ENCODE assay signal across 15 cellular contexts in genomic region chr15:59283717-59284336, GRCh38.
DNase-seq lines count a peak whose midpoint lies in the region; ATAC-seq, FAIRE-seq and TF ChIP-seq lines count a peak whose summit lies in the region.
"Had no signal": no experiment of that assay in that cellular context is flagged by ENCODE, and none has a peak within 500 bp of the region (broad histone marks: within the 10 kb centered on the region; RNA-seq: fewer than 3 reads in every experiment).

No MANE protein-coding gene starts in this region.

- peaks cover 34% of the 10 kb centered on the region for H3K4me1 Mint-ChIP-seq in MCF 10A (ENCODE audit: insufficient read depth, unreplicated experiment)
- H3K4me1 Mint-ChIP-seq: central memory CD8-positive, alpha-beta T cell had no signal

- H3K4me1 ChIP-seq in A549: peaks cover 84% of the 10 kb centered on the region
- peaks cover 16% of the 10 kb centered on the region for H3K4me1 ChIP-seq in mesenchymal stem cell (ENCODE audit: control insufficient read depth, insufficient read depth, low read depth, low read length)
- H3K4me1 ChIP-seq: BE2C had no signal

- H3K27ac Mint-ChIP-seq in MCF 10A (ENCODE audit: low read depth, unreplicated experiment): peak overlapping the region; percentile 97
- H3K27ac Mint-ChIP-seq: activated naive CD4-positive, alpha-beta T cell treated with anti-CD3 and anti-CD28 coated beads, Interleukin-2, amount 10 ng/mL, durations not matched to agents 7 days and 5 days had no signal

- H2BK12ac ChIP-seq in mesenchymal stem cell (ENCODE audit: low read length in 2 of 2): no peak overlapping the region

- peaks cover 32% of the 10 kb centered on the region for H3K79me1 ChIP-seq in mesenchymal stem cell (replicated peaks; ENCODE audit: low read length, poor library complexity, severe bottlenecking)

- CTCF ChIA-PET in A549 (lab: Yijun Ruan, JAX) (interaction anchor here (0.6 to 5.4 kb wide), 12 partner anchors 10 to 439 kb away, joined by 3 to 35 read pairs (median 5); no protein-coding TSS in a partner anchor), MCF 10A (lab: Yijun Ruan, JAX) (interaction anchor here (0.6 to 3.7 kb wide), 10 partner anchors 8 to 1165 kb away, joined by 3 to 26 read pairs (median 4); no protein-coding TSS in a partner anchor)

- no peak overlapping the region for H2BK120ac ChIP-seq in mesenchymal stem cell (ENCODE audit: low read depth, low read length)

- FAIRE-seq in A549 (lab: Jason Lieb, UNC): peak; percentile 99

- no peak overlapping the region for H3K4ac ChIP-seq in mesenchymal stem cell (ENCODE audit: low read depth in 1 of 2, low read length in 2 of 2)

- peak overlapping the region; percentile 86 for H2AK5ac ChIP-seq in mesenchymal stem cell (ENCODE audit: low read length, severe bottlenecking)

- ATAC-seq in A549 (peak; percentile 91), HG03520 (IDR thresholded peaks at IDR 0.05; ENCODE audit: unreplicated experiment) (no peak), GM19035 (IDR thresholded peaks at IDR 0.05; ENCODE audit: unreplicated experiment) (no peak)

- H2BK5ac ChIP-seq in mesenchymal stem cell (ENCODE audit: low read depth, low read length, poor library complexity, severe bottlenecking): no peak overlapping the region

- no peaks in the 10 kb centered on the region for H3K27me3 ChIP-seq in mesenchymal stem cell (ENCODE audit: control insufficient read depth in 1 of 2, insufficient read depth in 1 of 2, low read length in 2 of 2)
- H3K27me3 ChIP-seq: BE2C had no signal

- peak; percentile 99 for DNase-seq in A549 (ENCODE audit: low read depth in 1 of 2, low spot score in 1 of 2)
- peak; percentile 70 for DNase-seq in HT1080 (ENCODE audit: low read depth)
- peak; percentile 96 for DNase-seq in MCF 10A (ENCODE audit: unreplicated experiment)
- DNase-seq in mesenchymal stem cell: no peak
- no peak for DNase-seq in NCI-H2029 treated with DMSO at 0.1 percent for 48 hours (lab: John Stamatoyannopoulos, UW)
- no peak for DNase-seq in amniotic stem cell (lab: John Stamatoyannopoulos, UW)
- DNase-seq: activated naive CD4-positive, alpha-beta T cell treated with anti-CD3 and anti-CD28 coated beads, Interleukin-2, amount 10 ng/mL, durations not matched to agents 7 days and 5 days; BE2C; GF-D8; MV-4-11; naive B cell; T-helper 1 cell had no signal

- TF ChIP-seq RAD21 in A549 (conservative IDR thresholded peaks at IDR 0.05 in 1 of 2, IDR thresholded peaks at IDR 0.05 in 1 of 2): peak; percentile 43 to 81

- no peak for TF ChIP-seq CTCF in A549 (IDR thresholded peaks at IDR 0.05)
- no peak for TF ChIP-seq CTCF in MCF 10A (IDR thresholded peaks at IDR 0.05; ENCODE audit: unreplicated experiment)

- H3K4me2 ChIP-seq in A549 (peak overlapping the region; percentile 73), mesenchymal stem cell (ENCODE audit: low read length, poor library complexity, severe bottlenecking) (no peak overlapping the region)

- intact Hi-C loops in MCF 10A (cut with micrococcal nuclease): loop anchor here (1.0 kb wide), 2 partner anchors 11 to 88 kb away; partner anchors contain the start of gene MYO1E

- H3K4me3 Mint-ChIP-seq in MCF 10A (ENCODE audit: unreplicated experiment): peak overlapping the region; percentile 49
- H3K4me3 Mint-ChIP-seq: activated naive CD4-positive, alpha-beta T cell treated with anti-CD3 and anti-CD28 coated beads, Interleukin-2, amount 10 ng/mL, durations not matched to agents 7 days and 5 days; central memory CD8-positive, alpha-beta T cell had no signal

- H3K27me3 Mint-ChIP-seq in MCF 10A (ENCODE audit: insufficient read depth, unreplicated experiment): no peaks in the 10 kb centered on the region
- H3K27me3 Mint-ChIP-seq: central memory CD8-positive, alpha-beta T cell; naive B cell had no signal

- H3K9me3 Mint-ChIP-seq in MCF 10A (ENCODE audit: unreplicated experiment): no peaks in the 10 kb centered on the region
- H3K9me3 Mint-ChIP-seq: activated naive CD4-positive, alpha-beta T cell treated with anti-CD3 and anti-CD28 coated beads, Interleukin-2, amount 10 ng/mL, durations not matched to agents 7 days and 5 days; central memory CD8-positive, alpha-beta T cell; naive B cell had no signal

- WGBS in A549 (ENCODE audit: missing lambda C conversion rate): under 1% methylated on average over 7 of the region's 7 CpGs
- WGBS in mesenchymal stem cell: 81% methylated on average over 7 of the region's 7 CpGs

- TF ChIP-seq POLR2A in A549 (IDR thresholded peaks at IDR 0.05; ENCODE audit: low read length): peak; percentile 36

- H2BK15ac ChIP-seq in mesenchymal stem cell (ENCODE audit: low read depth, poor library complexity, severe bottlenecking): no peak overlapping the region

- no peak overlapping the region for H3K9ac ChIP-seq in mesenchymal stem cell (ENCODE audit: low read length)

- no peak overlapping the region for H2AFZ ChIP-seq in mesenchymal stem cell (ENCODE audit: low read depth, low read length)

- no peak overlapping the region for H4K8ac ChIP-seq in mesenchymal stem cell (ENCODE audit: low read length)

- H3K9me3 ChIP-seq in A549 (no peaks in the 10 kb centered on the region), mesenchymal stem cell (ENCODE audit: control insufficient read depth, low read length) (no peaks in the 10 kb centered on the region)
- H3K9me3 ChIP-seq: BE2C had no signal

- BruUV-seq in MCF 10A (replicated peaks; lab: Mats Ljungman, UMichigan): no TSS peak

- TF ChIP-seq EP300 in A549 (IDR thresholded peaks at IDR 0.05): peak; percentile 98 to 99

- no peak overlapping the region for H3K14ac ChIP-seq in mesenchymal stem cell (ENCODE audit: low read length in 2 of 2)

- H3K18ac ChIP-seq in mesenchymal stem cell (ENCODE audit: low read depth in 1 of 2, low read length in 2 of 2): no peak overlapping the region

- no peak overlapping the region for H3K23ac ChIP-seq in mesenchymal stem cell (ENCODE audit: low read length in 2 of 2)

- H3K36me3 ChIP-seq in mesenchymal stem cell (ENCODE audit: control insufficient read depth in 1 of 2, insufficient read depth in 2 of 2, low read depth in 1 of 2, low read length in 2 of 2): peaks cover 2 to 37% of the 10 kb centered on the region in 2 experiments
- H3K36me3 ChIP-seq: BE2C had no signal

- peaks cover 4% of the 10 kb centered on the region for H3K36me3 Mint-ChIP-seq in MCF 10A (ENCODE audit: insufficient read depth, unreplicated experiment)

- POLR2A ChIA-PET in A549 (lab: Yijun Ruan, JAX): interaction anchor here (1.0 to 3.3 kb wide), 6 partner anchors 11 to 89 kb away, joined by 3 to 35 read pairs (median 9); partner anchors contain the start of gene MYO1E
- POLR2A ChIA-PET in MCF 10A (lab: Yijun Ruan, JAX): interaction anchor here (0.6 to 5.1 kb wide), 22 partner anchors 9 to 123 kb away, joined by 3 to 120 read pairs (median 4); partner anchors contain the start of gene MYO1E

- peak overlapping the region; percentile 93 for H3K27ac ChIP-seq in A549
- peak overlapping the region; percentile 6 for H3K27ac ChIP-seq in mesenchymal stem cell (ENCODE audit: low read length, poor library complexity, severe bottlenecking)

- 0 out of 3 replicates have a peak overlapping the region, but pooled peaks have one; percentile 8 for H3K4me3 ChIP-seq in A549
- H3K4me3 ChIP-seq in mesenchymal stem cell (ENCODE audit: insufficient read depth in 1 of 2, low read depth in 1 of 2, low read length in 2 of 2): no peak overlapping the region

- peak overlapping the region; percentile 11 for H4K91ac ChIP-seq in mesenchymal stem cell (ENCODE audit: low read length)

TF ChIP-seq in A549, 52 proteins besides CTCF, POLR2A, EP300 and RAD21 (continues in another document):
- TF ChIP-seq EHMT2 (IDR thresholded peaks at IDR 0.05; ENCODE audit: low read depth) (no peak), USF2 (IDR thresholded peaks at IDR 0.05) (peak; percentile 84), E2F6 (IDR thresholded peaks at IDR 0.05; ENCODE audit: borderline replicate concordance, low read depth) (no peak; the same call in 1 of the 2 replicates), GATA3 (IDR thresholded peaks at IDR 0.05; ENCODE audit: borderline replicate concordance) (peak; percentile 99), CHD4 (IDR thresholded peaks at IDR 0.05; ENCODE audit: borderline replicate concordance) (no peak), BHLHE40 (IDR thresholded peaks at IDR 0.05; ENCODE audit: low read depth, low read length) (no peak), HES2 (IDR thresholded peaks at IDR 0.05) (peak; percentile 51; the same call in 1 of the 2 replicates), HOXB5 (CRISPR knock-in tag; IDR thresholded peaks at IDR 0.05) (no peak), RCOR1 (IDR thresholded peaks at IDR 0.05; ENCODE audit: low read depth, low read length) (no peak), JUNB (IDR thresholded peaks at IDR 0.05) (peak; percentile 96), POLR2AphosphoS2 (conservative IDR thresholded peaks at IDR 0.05; ENCODE audit: low read length) (no peak), PHF8 (IDR thresholded peaks at IDR 0.05; ENCODE audit: borderline replicate concordance, low read depth) (no peak), FOSL2 (IDR thresholded peaks at IDR 0.05) (peak; percentile 91), FOSL2 (CRISPR knock-in tag; IDR thresholded peaks at IDR 0.05) (peak; percentile 98), KDM5A (IDR thresholded peaks at IDR 0.05) (no peak), ZC3H11A (IDR thresholded peaks at IDR 0.05) (no peak), MAZ (IDR thresholded peaks at IDR 0.05; ENCODE audit: borderline replicate concordance, low read depth, low read length) (0 out of 2 replicates have a peak, but pooled peaks have one; percentile 35), HEYL (CRISPR knock-in tag; IDR thresholded peaks at IDR 0.05) (no peak), RNF2 (IDR thresholded peaks at IDR 0.05; ENCODE audit: borderline replicate concordance, low read depth) (no peak), EHF (CRISPR knock-in tag; IDR thresholded peaks at IDR 0.05) (peak; percentile 58)

Comparison
In these comparisons a context has a peak if more than half of its experiments do, and no peak if none do; other contexts are left out.
1. ATAC-seq: peak in A549 (2 of 2); none in HG03520 (single experiment) and GM19035 (single experiment).
2. DNase-seq: peak in A549 (2 of 2), HT1080 (single experiment) and MCF 10A (single experiment); none in mesenchymal stem cell (single experiment), NCI-H2029 treated with DMSO at 0.1 percent for 48 hours (single experiment) and amniotic stem cell (single experiment).